ENCODE assay signal across 8 cellular contexts in the genomic region with DNA sequence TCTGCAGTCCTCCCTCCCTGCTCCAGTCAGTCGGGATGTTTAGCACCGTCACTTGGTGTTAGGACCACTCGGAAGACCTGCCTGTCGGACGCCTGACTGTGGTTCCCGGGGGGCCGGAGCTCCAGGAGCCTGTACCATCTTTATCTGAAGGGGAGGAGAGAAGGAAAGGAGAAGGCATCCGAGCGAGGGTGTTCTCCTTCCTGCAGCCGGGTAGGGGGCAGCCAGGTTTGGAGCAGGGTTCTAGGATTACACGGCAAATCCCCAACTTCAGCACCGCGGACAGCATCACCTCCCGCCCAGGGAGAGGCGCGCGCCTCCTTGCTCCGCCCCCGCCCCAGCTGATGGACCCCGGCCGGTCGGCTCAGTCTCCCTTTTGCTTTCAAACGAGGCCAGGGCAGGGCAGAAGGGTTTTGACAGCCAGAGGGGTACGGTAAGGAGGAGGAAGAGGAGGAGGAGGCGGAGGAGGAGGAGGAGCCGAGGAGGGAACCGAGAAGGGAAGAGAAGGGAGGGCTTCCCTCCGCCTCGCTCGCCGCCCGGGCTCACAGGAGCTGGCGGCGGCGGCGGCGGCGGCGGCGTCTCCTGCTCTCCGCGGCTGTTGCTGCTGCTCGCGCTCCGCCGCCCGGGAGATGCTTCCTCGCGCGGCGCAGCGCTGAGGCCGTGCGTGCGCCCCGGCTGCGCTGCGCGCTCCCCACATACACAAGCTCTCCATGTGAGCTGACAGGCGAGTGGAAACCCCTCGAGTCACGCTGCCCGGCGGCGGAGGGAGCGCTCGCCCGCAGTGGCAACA. TPM values are rescaled to one million over a fixed set of nuclear protein-coding genes. Genes with fewer than 3 reads are reported as not detected.
DNase-seq lines count a peak whose midpoint lies in the region; ATAC-seq and TF ChIP-seq lines count a peak whose summit lies in the region.

No MANE protein-coding gene starts in this region.

- intact Hi-C loops in activated naive CD4-positive, alpha-beta T cell treated with anti-CD3 and anti-CD28 coated beads for 36 hours (cut with micrococcal nuclease): no loop called here

- H3K36me3 ChIP-seq in upper lobe of left lung: no peaks in the 10 kb centered on the region

- H3K27ac Mint-ChIP-seq in activated naive CD4-positive, alpha-beta T cell treated with anti-CD3 and anti-CD28 coated beads for 36 hours: no peak overlapping the region
- H3K27ac Mint-ChIP-seq in nephron (peak overlapping the region; percentile 42 to 87 (median 84)), HFFc6 (no peak overlapping the region)

- 3% methylated on average over 19 to 68 of the region's 68 CpGs for WGBS in upper lobe of left lung, 2 donors

- no peak for TF ChIP-seq EP300 in upper lobe of left lung (IDR thresholded peaks at IDR 0.05)

- CTCF ChIA-PET in activated naive CD4-positive, alpha-beta T cell treated with anti-CD3 and anti-CD28 coated beads for 36 hours (lab: Charles Lee): no interaction called here

- ATAC-seq in upper lobe of left lung (ENCODE audit: low FRiP score in 2 of 2): peak; percentile 79

- H3K4me3 ChIP-seq in upper lobe of left lung: peak overlapping the region in 3 of 4 donors; percentile 34 to 47 (median 40)

- H3K9me3 ChIP-seq in upper lobe of left lung: no peaks in the 10 kb centered on the region

- peaks cover 29% of the 10 kb centered on the region for H3K27me3 Mint-ChIP-seq in activated naive CD4-positive, alpha-beta T cell treated with anti-CD3 and anti-CD28 coated beads for 36 hours (ENCODE audit: low read depth)
- H3K27me3 Mint-ChIP-seq in nephron (ENCODE audit: low read depth): peaks cover 18% of the 10 kb centered on the region
- no peaks in the 10 kb centered on the region for H3K27me3 Mint-ChIP-seq in HFFc6 (ENCODE audit: insufficient read depth)

- no peak overlapping the region for H3K27ac ChIP-seq in upper lobe of left lung

- peaks cover 0 to 9% (median 0%) of the 10 kb centered on the region in 4 donors for H3K27me3 ChIP-seq in upper lobe of left lung

- H3K4me1 ChIP-seq in upper lobe of left lung: peaks cover 8 to 17% (median 13%) of the 10 kb centered on the region in 4 donors

- TF ChIP-seq POLR2A in upper lobe of left lung (IDR thresholded peaks at IDR 0.05): no peak

- no peaks in the 10 kb centered on the region for H3K9me3 Mint-ChIP-seq in activated naive CD4-positive, alpha-beta T cell treated with anti-CD3 and anti-CD28 coated beads for 36 hours
- H3K9me3 Mint-ChIP-seq in nephron: no peaks in the 10 kb centered on the region
- peaks cover 36% of the 10 kb centered on the region for H3K9me3 Mint-ChIP-seq in HFFc6

- peaks cover 15% of the 10 kb centered on the region for H3K4me1 Mint-ChIP-seq in activated naive CD4-positive, alpha-beta T cell treated with anti-CD3 and anti-CD28 coated beads for 36 hours (ENCODE audit: low read depth)
- peaks cover 11% of the 10 kb centered on the region for H3K4me1 Mint-ChIP-seq in nephron
- no peaks in the 10 kb centered on the region for H3K4me1 Mint-ChIP-seq in HFFc6 (ENCODE audit: low read depth)

- H3K36me3 Mint-ChIP-seq in activated naive CD4-positive, alpha-beta T cell treated with anti-CD3 and anti-CD28 coated beads for 36 hours (ENCODE audit: low read depth): no peaks in the 10 kb centered on the region
- H3K36me3 Mint-ChIP-seq in nephron (ENCODE audit: low read depth) (no peaks in the 10 kb centered on the region), HFFc6 (ENCODE audit: low read depth) (0 out of 2 replicates have a peak, but pooled peaks cover 3% of the 10 kb centered on the region)

- DNase-seq in activated naive CD4-positive, alpha-beta T cell treated with anti-CD3 and anti-CD28 coated beads for 36 hours: peak; percentile 49
- no peak for DNase-seq in activated naive CD4-positive, alpha-beta T cell (lab: John Stamatoyannopoulos, UW)
- DNase-seq in NCI-H1930 (lab: John Stamatoyannopoulos, UW): peak; percentile 42 to 65
- DNase-seq in activated T-cell treated with anti-CD3 and anti-CD28 coated beads, Interleukin-2, amount 50 U/mL, for 48 hours: peak; percentile 41 to 47
- peak; percentile 35 for DNase-seq in foreskin melanocyte
- peak in 1 of 2 donors; percentile 86 for DNase-seq in upper lobe of left lung
- DNase-seq in HFFc6: no peak

- peak overlapping the region; percentile 66 for H3K4me3 Mint-ChIP-seq in activated naive CD4-positive, alpha-beta T cell treated with anti-CD3 and anti-CD28 coated beads for 36 hours
- peak overlapping the region; percentile 82 to 96 (median 91) for H3K4me3 Mint-ChIP-seq in nephron
- H3K4me3 Mint-ChIP-seq in HFFc6: no peak overlapping the region

- TF ChIP-seq CTCF in nephron (IDR thresholded peaks at IDR 0.05; ENCODE audit: unreplicated experiment in 3 of 3) (peak in 2 of 3 experiments; percentile 16 to 34), upper lobe of left lung (IDR thresholded peaks at IDR 0.05) (no peak), HFFc6 (IDR thresholded peaks at IDR 0.05) (no peak)

RNA-seq across cellular contexts. Expression of a gene that starts 0.7 kb away (rescaled TPM):
- total RNA-seq in activated naive CD4-positive, alpha-beta T cell treated with anti-CD3 and anti-CD28 coated beads for 36 hours: under 1 TPM in 1 of 2 experiments, not detected in 1; 0.14 TPM
- 1 to 10 TPM in 1 of 6 donors, under 1 TPM in 5; 0.06 to 1.0 (median 0.37) TPM for total RNA-seq in upper lobe of left lung
- under 1 TPM in 3 of 6 experiments, not detected in 3; 0.07 to 0.13 (median 0.12) TPM for total RNA-seq in HFFc6 (2021; fragmentation: NEBNext Ultra II Directional; extraction: Animal tissue kit (Norgen Biotek cat#: 25700))

Comparison
In these comparisons a context has a peak if more than half of its experiments do, and no peak if none do; other contexts are left out.
1. DNase-seq: peak in activated naive CD4-positive, alpha-beta T cell treated with anti-CD3 and anti-CD28 coated beads for 36 hours (single experiment), NCI-H1930 (2 of 2), activated T-cell treated with anti-CD3 and anti-CD28 coated beads, Interleukin-2, amount 50 U/mL, for 48 hours (2 of 2) and foreskin melanocyte (single experiment); none in activated naive CD4-positive, alpha-beta T cell (0 of 4) and HFFc6 (single experiment).
2. H3K27ac Mint-ChIP-seq: peak in nephron (3 of 3); none in activated naive CD4-positive, alpha-beta T cell treated with anti-CD3 and anti-CD28 coated beads for 36 hours (single experiment) and HFFc6 (single experiment).
3. CTCF ChIP-seq: peak in nephron (2 of 3); none in upper lobe of left lung (0 of 6) and HFFc6 (single experiment).